ENCODE assay signal across 1 cellular context in genomic region chr4:29581469-29581868, GRCh38.
TF ChIP-seq lines count a peak whose summit lies in the region.

No MANE protein-coding gene starts in this region.

TF ChIP-seq in GM23338, 12 proteins besides CTCF, POLR2A, EP300 and RAD21:
- TF ChIP-seq ZNF462 (CRISPR knock-in tag; IDR thresholded peaks at IDR 0.05) = no peak
- no peak for TF ChIP-seq POLR2AphosphoS5 (IDR thresholded peaks at IDR 0.05; ENCODE audit: low read depth)
- TF ChIP-seq EZH2phosphoT487 (IDR thresholded peaks at IDR 0.05; ENCODE audit: unreplicated experiment) = no peak
- no peak for TF ChIP-seq EZH2 (IDR thresholded peaks at IDR 0.05; ENCODE audit: low read depth, unreplicated experiment)
- no peak for TF ChIP-seq REST (IDR thresholded peaks at IDR 0.05; ENCODE audit: unreplicated experiment)
- no peak for TF ChIP-seq ZNF114 (CRISPR knock-in tag; IDR thresholded peaks at IDR 0.05)
- no peak for TF ChIP-seq ZNF331 (CRISPR knock-in tag; IDR thresholded peaks at IDR 0.05; ENCODE audit: low read depth)
- no peak for TF ChIP-seq NANOG (IDR thresholded peaks at IDR 0.05; ENCODE audit: borderline replicate concordance)
- TF ChIP-seq CREB1 (CRISPR knock-in tag; IDR thresholded peaks at IDR 0.05; ENCODE audit: low read depth) = no peak
- TF ChIP-seq STAT1 (IDR thresholded peaks at IDR 0.05; ENCODE audit: unreplicated experiment) = no peak
- TF ChIP-seq ETS1 (IDR thresholded peaks at IDR 0.05) = no peak
- TF ChIP-seq JUNB (IDR thresholded peaks at IDR 0.05; ENCODE audit: unreplicated experiment) = no peak
